Comparison of ENCODE assay signal across 8 cellular contexts in genomic region chr12:98698603-98699463, GRCh38. TPM values are rescaled to one million over a fixed set of nuclear protein-coding genes. Genes with fewer than 3 reads are reported as not detected.
A peak's percentile ranks its signal among the peaks of the same experiment; 100 is the strongest.
DNase-seq lines count a peak whose midpoint lies in the region; ATAC-seq lines count a peak whose summit lies in the region.

No MANE protein-coding gene starts in this region.

- H3K4me1 ChIP-seq in Karpas-422 (ENCODE audit: low read length) (peaks cover 10% of the 10 kb centered on the region), SJCRH30 (peaks cover 10% of the 10 kb centered on the region)

- H3K9ac ChIP-seq in Karpas-422 (ENCODE audit: low read length) = 0 out of 2 replicates have a peak overlapping the region, but pooled peaks have one; percentile 6

- no peaks in the 10 kb centered on the region for H3K9me3 ChIP-seq in Karpas-422 (ENCODE audit: low read length)
- no peaks in the 10 kb centered on the region for H3K9me3 ChIP-seq in SJCRH30 (replicated peaks)

- DNase-seq in NCI-H1436 (lab: John Stamatoyannopoulos, UW) (peak; percentile 21), NCI-H1436 treated with DMSO at 0.1 percent for 48 hours (lab: John Stamatoyannopoulos, UW) (no peak), Karpas-422 (peak; percentile 88), SJCRH30 (peak; percentile 27 to 65), amygdala (lab: John Stamatoyannopoulos, UW) (peak in 49 of 56 donors; percentile 2 to 88 (median 45)), hypothalamus (lab: John Stamatoyannopoulos, UW) (peak in 42 of 51 donors; percentile 2 to 82 (median 44))
- DNase-seq in stimulated activated CD4-positive, alpha-beta T cell treated with anti-CD3 and anti-CD28 coated beads, Interleukin-15, amount 100 ng/mL, for 48 hours (ENCODE audit: low read depth in 2 of 2) = peak; percentile 8 to 37

- H3K27ac ChIP-seq in Karpas-422 (ENCODE audit: low read length) (no peak overlapping the region), SJCRH30 (no peak overlapping the region)

- 0 out of 2 replicates have a peak overlapping the region, but pooled peaks have one; percentile 18 for H2AFZ ChIP-seq in Karpas-422 (ENCODE audit: low read length)

- H3K36me3 ChIP-seq in Karpas-422 (ENCODE audit: insufficient read depth, low read length) (peaks cover 31% of the 10 kb centered on the region; the same call in 1 of the 2 replicates), SJCRH30 (peaks cover 17% of the 10 kb centered on the region)

- H4K20me1 ChIP-seq in Karpas-422 (ENCODE audit: insufficient read depth, low read depth, low read length) = no peaks in the 10 kb centered on the region

- ATAC-seq in GM21825 (IDR thresholded peaks at IDR 0.05; ENCODE audit: unreplicated experiment) = peak; percentile 97

- H3K4me3 ChIP-seq in Karpas-422 (ENCODE audit: low read length) (no peak overlapping the region), SJCRH30 (no peak overlapping the region)

- no peak overlapping the region for H3K4me2 ChIP-seq in Karpas-422 (ENCODE audit: low read depth, low read length, poor library complexity, severe bottlenecking)

- H3K9me2 ChIP-seq in Karpas-422 (replicated peaks; ENCODE audit: insufficient read depth, low read length) = no peaks in the 10 kb centered on the region

- no peaks in the 10 kb centered on the region for H3K27me3 ChIP-seq in Karpas-422 (ENCODE audit: low read length)
- no peaks in the 10 kb centered on the region for H3K27me3 ChIP-seq in SJCRH30

- peaks cover 23% of the 10 kb centered on the region for H3K79me2 ChIP-seq in Karpas-422 (ENCODE audit: low read length)

RNA-seq across cellular contexts. Expression of gene APAF1, which starts 53.7 kb away (rescaled TPM):
- total RNA-seq in Karpas-422 (2014; rRNA removed; shearing (Covaris generic); ENCODE audit: low replicate concordance) = 34.1 and 63.3 TPM in 2 replicates
- total RNA-seq in SJCRH30 (2014; rRNA removed; shearing (Covaris generic)) = 41.2 and 47.4 TPM in 2 replicates

RNA-seq across cellular contexts. Expression of gene IKBIP, which starts 54.2 kb away (rescaled TPM):
- total RNA-seq in Karpas-422 (2014; rRNA removed; shearing (Covaris generic); ENCODE audit: low replicate concordance) = 30.5 and 48.5 TPM in 2 replicates
- total RNA-seq in SJCRH30 (2014; rRNA removed; shearing (Covaris generic)) = 50.6 and 60.5 TPM in 2 replicates
